Comparison of ENCODE assay signal across 17 cellular contexts in the genomic region with DNA sequence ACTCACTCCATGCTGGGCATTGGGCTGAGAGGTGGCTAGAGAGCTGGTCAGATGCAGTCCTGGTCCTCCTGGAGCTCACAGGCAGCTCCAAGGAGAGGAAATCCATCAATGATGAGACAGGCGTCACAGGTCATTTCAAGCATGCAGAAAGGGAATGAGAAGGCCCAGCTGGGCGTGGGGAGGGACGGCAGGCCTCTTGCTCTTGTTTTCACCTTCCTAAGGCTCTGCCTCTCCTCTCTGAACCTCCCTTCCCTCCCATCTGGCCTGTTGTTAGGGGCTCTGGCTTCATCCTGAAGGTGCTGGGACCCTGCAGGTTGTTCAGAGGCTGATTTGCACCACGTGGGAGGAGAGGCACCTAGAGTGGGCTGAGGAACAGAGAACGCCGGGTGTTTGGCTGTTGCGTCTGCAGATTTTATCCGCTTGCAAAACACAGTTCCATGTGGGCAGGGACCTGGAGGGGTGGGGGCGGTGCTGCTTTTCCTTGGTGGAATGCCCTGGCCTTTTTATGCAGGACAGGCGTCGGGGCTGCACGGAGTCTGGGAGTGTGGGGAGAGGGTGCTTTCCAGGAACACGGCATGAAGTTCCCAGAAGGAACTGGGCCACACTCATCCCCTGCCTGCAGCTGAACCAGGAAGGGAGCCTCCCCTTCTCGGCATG.
DNase-seq lines count a peak whose midpoint lies in the region; ATAC-seq and TF ChIP-seq lines count a peak whose summit lies in the region.
"Had no signal": no experiment of that assay in that cellular context is flagged by ENCODE, and none has a peak within 500 bp of the region (broad histone marks: within the 10 kb centered on the region; RNA-seq: fewer than 3 reads in every experiment).

No MANE protein-coding gene starts in this region.

- TF ChIP-seq CTCF in left lung (IDR thresholded peaks at IDR 0.05) (no peak), neural progenitor cell (IDR thresholded peaks at IDR 0.05) (no peak), type B pancreatic cell (conservative IDR thresholded peaks at IDR 0.05) (no peak)

- H3K27me3 Mint-ChIP-seq in neural progenitor cell (ENCODE audit: insufficient read depth, low read depth) (peaks cover 4% of the 10 kb centered on the region), type B pancreatic cell (peaks cover 10% of the 10 kb centered on the region)

- H3K27ac ChIP-seq in left lung (no peak overlapping the region), neural progenitor cell (no peak overlapping the region)
- H3K27ac ChIP-seq: KMS-11 had no signal

- H3K4me1 Mint-ChIP-seq in neural progenitor cell (peaks cover 60% of the 10 kb centered on the region), type B pancreatic cell (ENCODE audit: unreplicated experiment) (peaks cover 41% of the 10 kb centered on the region)
- H3K4me1 Mint-ChIP-seq: B cell had no signal

- no peaks in the 10 kb centered on the region for H3K79me2 ChIP-seq in neural progenitor cell (ENCODE audit: low read depth)

- DNase-seq in amniotic epithelial cell (ENCODE audit: low read depth) (peak; percentile 1), left lung (no peak), neural progenitor cell (ENCODE audit: low spot score) (no peak), type B pancreatic cell (ENCODE audit: extremely low spot score, unreplicated experiment) (no peak), A172 (ENCODE audit: low spot score) (no peak), NCI-H345 (lab: John Stamatoyannopoulos, UW) (no peak)
- DNase-seq: CD4-positive, alpha-beta memory T cell; NCI-H1092 treated with DMSO at 0.1 percent for 48 hours; NCI-H1694; NCI-H2107; NCI-H2227 treated with DMSO at 0.1 percent for 48 hours; NCI-H526 treated with DMSO at 0.1 percent for 48 hours; SHP77 treated with DMSO at 0.1 percent for 48 hours had no signal

- no peaks in the 10 kb centered on the region for H3F3A ChIP-seq in neural progenitor cell (ENCODE audit: low read depth)

- H3K4me3 Mint-ChIP-seq in neural progenitor cell, result peak overlapping the region; percentile 67
- no peak overlapping the region for H3K4me3 Mint-ChIP-seq in type B pancreatic cell
- H3K4me3 Mint-ChIP-seq: B cell; CD4-positive, alpha-beta memory T cell had no signal

- H4K20me1 ChIP-seq in neural progenitor cell (ENCODE audit: low read depth), result no peaks in the 10 kb centered on the region

- intact Hi-C loops in left lung (cut with DNase I), result no loop called here

- H3K4me3 ChIP-seq in left lung (no peak overlapping the region), neural progenitor cell (no peak overlapping the region)
- H3K4me3 ChIP-seq: HAP-1 had no signal

- H3K4me1 ChIP-seq in left lung (no peaks in the 10 kb centered on the region), neural progenitor cell (peaks cover 21% of the 10 kb centered on the region)
- H3K4me1 ChIP-seq: HAP-1 had no signal

- H3K9me3 Mint-ChIP-seq in neural progenitor cell (no peaks in the 10 kb centered on the region), type B pancreatic cell (no peaks in the 10 kb centered on the region)
- H3K9me3 Mint-ChIP-seq: CD4-positive, alpha-beta memory T cell had no signal

- H3K9me3 ChIP-seq in left lung, result no peaks in the 10 kb centered on the region
- H3K9me3 ChIP-seq in neural progenitor cell (ENCODE audit: low read depth), result no peaks in the 10 kb centered on the region
- H3K9me3 ChIP-seq: HAP-1 had no signal

- H3K27me3 ChIP-seq in left lung, result peaks cover 0 to 60% of the 10 kb centered on the region in 2 donors
- no peaks in the 10 kb centered on the region for H3K27me3 ChIP-seq in neural progenitor cell

- H3K9ac ChIP-seq in neural progenitor cell, result no peak overlapping the region
- H3K9ac ChIP-seq: KMS-11 had no signal

- H3K36me3 Mint-ChIP-seq in neural progenitor cell, result no peaks in the 10 kb centered on the region
- H3K36me3 Mint-ChIP-seq in type B pancreatic cell, result no peaks in the 10 kb centered on the region
- H3K36me3 Mint-ChIP-seq: CD4-positive, alpha-beta memory T cell had no signal

- H3K4me2 ChIP-seq in neural progenitor cell, result no peak overlapping the region
- H3K4me2 ChIP-seq: KMS-11 had no signal

- no peaks in the 10 kb centered on the region for H3K36me3 ChIP-seq in left lung
- H3K36me3 ChIP-seq in neural progenitor cell, result no peaks in the 10 kb centered on the region
- H3K36me3 ChIP-seq: HAP-1 had no signal

- H3K27ac Mint-ChIP-seq in neural progenitor cell (peak overlapping the region; percentile 74), type B pancreatic cell (peak overlapping the region; percentile 59)
- H3K27ac Mint-ChIP-seq: B cell; CD4-positive, alpha-beta memory T cell had no signal

- peak; percentile 10 for ATAC-seq in left lung
- ATAC-seq in HG02981 (IDR thresholded peaks at IDR 0.05; ENCODE audit: unreplicated experiment), result no peak

- no peak overlapping the region for H2AFZ ChIP-seq in neural progenitor cell (replicated peaks)
